ENCODE assay signal across 12 cellular contexts in the genomic region with DNA sequence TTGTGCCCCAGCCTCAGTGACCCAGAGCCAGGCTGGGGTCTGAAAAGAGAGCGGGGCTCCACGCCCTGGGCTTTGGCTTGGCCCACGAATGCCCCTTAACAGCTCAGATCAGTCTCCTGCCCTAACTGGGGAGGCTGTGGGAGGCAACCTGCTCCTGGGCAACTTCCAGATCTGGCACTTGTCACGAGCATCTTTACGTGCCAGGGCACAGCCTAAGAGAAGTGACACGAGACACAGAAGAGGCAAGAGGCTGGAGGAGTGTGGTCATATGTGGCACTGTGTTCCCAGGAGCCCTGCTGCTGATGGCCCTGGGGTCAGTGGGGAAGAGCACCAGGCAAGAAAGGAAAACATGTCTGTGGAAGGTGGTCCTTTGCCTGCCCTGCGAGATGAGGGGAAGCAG.
"Had no signal": no experiment of that assay in that cellular context is flagged by ENCODE, and none has a peak within 500 bp of the region (broad histone marks: within the 10 kb centered on the region; RNA-seq: fewer than 3 reads in every experiment).

No MANE protein-coding gene starts in this region.

- H3K27me3 ChIP-seq: body of pancreas, tibial artery, vagina had no signal

- H3K27ac Mint-ChIP-seq: activated naive CD4-positive, alpha-beta T cell treated with anti-CD3 and anti-CD28 coated beads, Interleukin-2, amount 50 U/mL, for 24 hours had no signal

- H3K4me1 ChIP-seq: body of pancreas had no signal

- H3K36me3 Mint-ChIP-seq: activated naive CD4-positive, alpha-beta T cell treated with anti-CD3 and anti-CD28 coated beads, Interleukin-2, amount 50 U/mL, for 24 hours had no signal

- H3K36me3 ChIP-seq: vagina had no signal

- DNase-seq: activated CD4-positive, alpha-beta T cell treated with anti-CD3 and anti-CD28 coated beads for 4 hours; activated CD8-positive, alpha-beta memory T cell treated with anti-CD3 and anti-CD28 coated beads for 24 hours; amniotic stem cell; body of pancreas; effector memory CD4-positive, alpha-beta T cell; head of caudate nucleus; islet precursor cell; small intestine; T1000; tibial artery had no signal

- H3K9me3 ChIP-seq: body of pancreas, tibial artery, vagina had no signal

- H3K4me3 ChIP-seq: body of pancreas, tibial artery, vagina had no signal

- ATAC-seq: body of pancreas had no signal

- H3K27ac ChIP-seq: body of pancreas, tibial artery had no signal

- H3K4me1 Mint-ChIP-seq: activated naive CD4-positive, alpha-beta T cell treated with anti-CD3 and anti-CD28 coated beads, Interleukin-2, amount 50 U/mL, for 24 hours had no signal

- H3K4me3 Mint-ChIP-seq: activated naive CD4-positive, alpha-beta T cell treated with anti-CD3 and anti-CD28 coated beads, Interleukin-2, amount 50 U/mL, for 24 hours had no signal

- H3K9me3 Mint-ChIP-seq: activated naive CD4-positive, alpha-beta T cell treated with anti-CD3 and anti-CD28 coated beads, Interleukin-2, amount 50 U/mL, for 24 hours had no signal
